Comparison of ENCODE assay signal across 8 cellular contexts in genomic region chr3:195908439-195909293, GRCh38. TPM values are rescaled to one million over a fixed set of nuclear protein-coding genes. Genes with fewer than 3 reads are reported as not detected.
DNase-seq lines count a peak whose midpoint lies in the region; ATAC-seq and TF ChIP-seq lines count a peak whose summit lies in the region.

Gene TNK2 (minus strand): TSS chr3:195908551. CDS start chr3:195888588, 19,963 bp downstream.

- peak within 1 kb of the TSS; percentile 90 for H3K4me3 Mint-ChIP-seq in neural progenitor cell

- H3K4me3 ChIP-seq in MG63 (peak within 1 kb of the TSS; percentile 55), fibroblast of lung (replicated peaks in 1 of 4; ENCODE audit: control extremely low read depth in 1 of 4, insufficient read depth in 1 of 4, low read depth in 3 of 4, low read length in 4 of 4) (peak within 1 kb of the TSS; percentile 49 to 64 (median 57)), neural progenitor cell (peak within 1 kb of the TSS; percentile 95)

- H3K27ac ChIP-seq in fibroblast of lung (ENCODE audit: insufficient read depth, low read length) (no peak within 1 kb of the TSS), neural progenitor cell (no peak within 1 kb of the TSS)

- no peaks in the 10 kb centered on the region for H3K27me3 ChIP-seq in MG63
- H3K27me3 ChIP-seq in fibroblast of lung (ENCODE audit: control insufficient read depth, insufficient read depth, low read length), result no peaks in the 10 kb centered on the region
- peaks cover 32% of the 10 kb centered on the region for H3K27me3 ChIP-seq in neural progenitor cell

- H3K36me3 ChIP-seq in MG63 (peaks cover 4% of the 10 kb centered on the region; the same call in 1 of the 2 replicates), fibroblast of lung (ENCODE audit: control insufficient read depth, insufficient read depth, low read length) (no peaks in the 10 kb centered on the region), neural progenitor cell (no peaks in the 10 kb centered on the region)

- H3K79me2 ChIP-seq in fibroblast of lung (ENCODE audit: control insufficient read depth, insufficient read depth, low read length) (peaks cover 8% of the 10 kb centered on the region), neural progenitor cell (ENCODE audit: low read depth) (peaks cover 53% of the 10 kb centered on the region)

- H3K27me3 Mint-ChIP-seq in neural progenitor cell (ENCODE audit: insufficient read depth, low read depth), result peaks cover 11% of the 10 kb centered on the region

- H3K9me3 Mint-ChIP-seq in neural progenitor cell, result no peaks in the 10 kb centered on the region

- peaks cover 31% of the 10 kb centered on the region for H3K4me1 Mint-ChIP-seq in neural progenitor cell

- peaks cover 4% of the 10 kb centered on the region for H3K36me3 Mint-ChIP-seq in neural progenitor cell

- H2AFZ ChIP-seq in fibroblast of lung (ENCODE audit: low read length) (no peak within 1 kb of the TSS), neural progenitor cell (replicated peaks) (no peak within 1 kb of the TSS)

- peak within 1 kb of the TSS; percentile 37 for H3K9ac ChIP-seq in fibroblast of lung (ENCODE audit: insufficient read depth, low read length)
- H3K9ac ChIP-seq in neural progenitor cell, result no peak within 1 kb of the TSS

- H3K4me1 ChIP-seq in fibroblast of lung (ENCODE audit: control insufficient read depth, extremely low read depth, insufficient read depth, low read length) (peaks cover 11% of the 10 kb centered on the region), neural progenitor cell (peaks cover 11% of the 10 kb centered on the region)

- H4K20me1 ChIP-seq in fibroblast of lung (ENCODE audit: control insufficient read depth, extremely low read depth, insufficient read depth, low read length), result no peaks in the 10 kb centered on the region
- peaks cover 42% of the 10 kb centered on the region for H4K20me1 ChIP-seq in neural progenitor cell (ENCODE audit: low read depth)

- H3F3A ChIP-seq in neural progenitor cell (ENCODE audit: low read depth), result peaks cover 21% of the 10 kb centered on the region

- no peak within 1 kb of the TSS for H3K27ac Mint-ChIP-seq in neural progenitor cell

- TF ChIP-seq CTCF in fibroblast of lung (conservative IDR thresholded peaks at IDR 0.05 in 1 of 2, IDR thresholded peaks at IDR 0.05 in 1 of 2; ENCODE audit: low read depth in 1 of 2, low read length in 2 of 2) (no peak), neural progenitor cell (IDR thresholded peaks at IDR 0.05) (no peak)

- H3K9me3 ChIP-seq in MG63, result no peaks in the 10 kb centered on the region
- H3K9me3 ChIP-seq in fibroblast of lung (ENCODE audit: control insufficient read depth, insufficient read depth, low read depth, low read length), result no peaks in the 10 kb centered on the region
- H3K9me3 ChIP-seq in neural progenitor cell (ENCODE audit: low read depth), result no peaks in the 10 kb centered on the region

- H3K4me2 ChIP-seq in fibroblast of lung (ENCODE audit: extremely low read depth, insufficient read depth, low read length), result peak within 1 kb of the TSS; percentile 88
- H3K4me2 ChIP-seq in neural progenitor cell, result peak within 1 kb of the TSS; percentile 100

- ATAC-seq in GM21723 (IDR thresholded peaks at IDR 0.05; ENCODE audit: unreplicated experiment) (peak; percentile 19), HG03378 (IDR thresholded peaks at IDR 0.05; ENCODE audit: unreplicated experiment) (no peak)

- peak; percentile 53 for DNase-seq in D341Med (ENCODE audit: low spot score)
- DNase-seq in MG63, result peak; percentile 47
- peak; percentile 38 to 70 for DNase-seq in activated T-cell treated with anti-CD3 and anti-CD28 coated beads, Interleukin-2, amount 50 U/mL, for 48 hours
- DNase-seq in fibroblast of lung (ENCODE audit: low read depth in 2 of 2), result no peak
- DNase-seq in neural progenitor cell (ENCODE audit: low spot score), result peak; percentile 52
- DNase-seq in HuH-7 (ENCODE audit: low spot score), result no peak

RNA-seq across cellular contexts. Expression of gene TNK2, which starts in this region (rescaled TPM):
- total RNA-seq in MG63 (2014; rRNA removed; shearing (Covaris generic); ENCODE audit: low replicate concordance), result 6.3 and 22.2 TPM in 2 replicates
- total RNA-seq in fibroblast of lung (6.9 and 10.7 TPM in 2 replicates), neural progenitor cell (ENCODE audit: low replicate concordance) (5.4 and 19.0 TPM in 2 replicates)
- polyA plus RNA-seq in fibroblast of lung, result 2.5 and 3.6 TPM in 2 replicates
- polyA plus RNA-seq in fibroblast of lung (2012), result 8.7 and 14.0 TPM in 2 replicates
- 9.1 and 33.3 TPM in 2 replicates for polyA minus RNA-seq in fibroblast of lung (ENCODE audit: low replicate concordance)

Comparison
In these comparisons a context has a peak if more than half of its experiments do, and no peak if none do; other contexts are left out.
1. DNase-seq: peak in D341Med (single experiment), MG63 (single experiment), activated T-cell treated with anti-CD3 and anti-CD28 coated beads, Interleukin-2, amount 50 U/mL, for 48 hours (2 of 2) and neural progenitor cell (single experiment); none in fibroblast of lung (0 of 2) and HuH-7 (single experiment).
2. Peak in every context shown above with its lines, with median percentiles within 50 percentile points of each other: H3K4me3 ChIP-seq.